In the genomic region with DNA sequence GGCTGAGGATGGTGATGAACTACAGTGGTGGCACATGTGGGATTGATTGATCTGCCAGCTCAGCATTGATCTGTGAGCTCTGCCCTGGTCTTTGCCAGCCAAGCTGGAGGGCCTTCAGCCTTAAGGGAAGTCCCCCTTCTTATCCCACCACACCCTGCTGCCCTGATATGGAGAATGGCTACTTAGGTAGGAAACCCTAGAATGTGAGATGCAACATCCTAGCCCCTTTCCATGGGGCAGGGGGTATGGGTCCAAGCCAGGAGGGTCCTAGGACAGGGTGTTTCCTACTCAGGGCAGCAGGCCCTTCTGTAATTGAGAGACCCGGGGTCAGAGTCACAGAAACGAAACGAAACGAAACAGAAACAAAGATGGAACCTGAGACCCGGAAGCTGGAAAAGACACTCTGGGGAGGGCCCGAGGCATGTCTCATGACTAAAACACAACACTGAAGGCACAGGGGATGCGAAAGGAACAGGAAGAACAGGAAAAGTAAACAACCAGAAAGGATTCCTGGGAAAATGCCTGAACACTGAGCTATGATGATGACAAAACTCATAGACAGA, we compare ENCODE assay signal across 12 cellular contexts. TPM values are rescaled to one million over a fixed set of nuclear protein-coding genes. Genes with fewer than 3 reads are reported as not detected.
DNase-seq lines count a peak whose midpoint lies in the region; ATAC-seq and TF ChIP-seq lines count a peak whose summit lies in the region.
"Had no signal": no experiment of that assay in that cellular context is flagged by ENCODE, and none has a peak within 500 bp of the region (broad histone marks: within the 10 kb centered on the region; RNA-seq: fewer than 3 reads in every experiment).

No MANE protein-coding gene starts in this region.

- H4K8ac ChIP-seq in IMR-90 (ENCODE audit: low read depth in 2 of 2, low read length in 2 of 2) = peak overlapping the region; percentile 82 to 94; a peak in 3 of 4 replicates

- TF ChIP-seq RAD21 in IMR-90 (IDR thresholded peaks at IDR 0.05; ENCODE audit: low read length) = no peak

- H3K9me3 ChIP-seq in IMR-90 (ENCODE audit: control insufficient read depth, insufficient read depth, low read length) (no peaks in the 10 kb centered on the region), breast epithelium (no peaks in the 10 kb centered on the region), mucosa of descending colon (no peaks in the 10 kb centered on the region)

- WGBS in IMR-90 (ENCODE audit: extremely low coverage in 2 of 2, insufficient read length in 1 of 2), 2 experiments = 68% methylated on average over 4 of the region's 7 CpGs; no CpG with 5 or more reads in 1 of the 2 experiments

- peak overlapping the region; percentile 43; the same call in 1 of the 2 replicates for H2BK20ac ChIP-seq in IMR-90 (ENCODE audit: low read depth, low read length)

- peak overlapping the region; percentile 83 for H3K4ac ChIP-seq in IMR-90 (ENCODE audit: low read depth, low read length)

- intact Hi-C loops in IMR-90 (cut with micrococcal nuclease) = no loop called here
- intact Hi-C loops in breast epithelium (cut with DNase I; ENCODE audit: low total_unique reads) = no loop called here
- intact Hi-C loops in mucosa of descending colon (cut with DNase I, micrococcal nuclease) = no loop called here

- H3K9ac ChIP-seq in IMR-90 (ENCODE audit: low read depth, low read length) = no peak overlapping the region

- H3K4me1 ChIP-seq in IMR-90 (ENCODE audit: control insufficient read depth, insufficient read depth, low read length) = peaks cover 18% of the 10 kb centered on the region
- H3K4me1 ChIP-seq in breast epithelium = no peaks in the 10 kb centered on the region
- H3K4me1 ChIP-seq in mucosa of descending colon (ENCODE audit: low read depth) = peaks cover 13% of the 10 kb centered on the region

- H3K23ac ChIP-seq in IMR-90 (ENCODE audit: low read depth, low read length) = peak overlapping the region; percentile 11; the same call in 1 of the 2 replicates

- no peak overlapping the region for H3K56ac ChIP-seq in IMR-90 (ENCODE audit: extremely low read depth, insufficient read depth, low read length)

- H3K4me2 ChIP-seq in IMR-90 (ENCODE audit: low read depth, low read length) = peak overlapping the region; percentile 47

- CTCF ChIA-PET in IMR-90 (lab: Yijun Ruan, JAX) = no interaction called here

- H2AK5ac ChIP-seq in IMR-90 (ENCODE audit: low read depth, low read length) = peak overlapping the region; percentile 49; the same call in 1 of the 2 replicates

- H4K20me1 ChIP-seq in IMR-90 (ENCODE audit: insufficient read depth, low read length) = no peaks in the 10 kb centered on the region

- peak overlapping the region; percentile 86 for H4K5ac ChIP-seq in IMR-90 (ENCODE audit: low read depth, low read length)

- ATAC-seq in IMR-90 (ENCODE audit: low read depth) = peak; percentile 43
- ATAC-seq in mucosa of descending colon = peak; percentile 31
- no peak for ATAC-seq in GM18907 (IDR thresholded peaks at IDR 0.05; ENCODE audit: unreplicated experiment)
- no peak for ATAC-seq in HG02973 (IDR thresholded peaks at IDR 0.05; ENCODE audit: unreplicated experiment)
- ATAC-seq in HG03354 (IDR thresholded peaks at IDR 0.05; ENCODE audit: poor library complexity, severe bottlenecking, unreplicated experiment) = no peak

- peak overlapping the region; percentile 53 for H4K91ac ChIP-seq in IMR-90 (ENCODE audit: insufficient read depth, low read depth, low read length)

- H3K79me1 ChIP-seq in IMR-90 (ENCODE audit: low read depth in 1 of 2, low read length in 2 of 2) = no peaks in the 10 kb centered on the region

- DNase-seq in A172 (ENCODE audit: low spot score) (peak; percentile 68), IMR-90 (peak; percentile 84), breast epithelium (ENCODE audit: low spot score in 2 of 2) (no peak), mucosa of descending colon (peak in 1 of 3 donors; percentile 17), NCI-H345 (lab: John Stamatoyannopoulos, UW) (no peak)
- DNase-seq: CD4-positive, CD25-positive, alpha-beta regulatory T cell; endodermal cell; NCI-H446 treated with DMSO at 0.1 percent for 48 hours; substantia nigra had no signal

- in situ Hi-C loops in IMR-90 (cut with MboI; ENCODE audit: low sequenced_read_pairs) = no loop called here

- no peaks in the 10 kb centered on the region for H3K36me3 ChIP-seq in IMR-90 (ENCODE audit: control insufficient read depth, insufficient read depth, low read length)
- H3K36me3 ChIP-seq in breast epithelium = no peaks in the 10 kb centered on the region
- no peaks in the 10 kb centered on the region for H3K36me3 ChIP-seq in mucosa of descending colon (ENCODE audit: low read depth)

- dilution Hi-C loops in IMR-90 (cut with HindIII; ENCODE audit: low sequenced_read_pairs, unreplicated experiment) = no loop called here

- peak overlapping the region; percentile 29; the same call in 2 of the 3 replicates for H2BK15ac ChIP-seq in IMR-90 (ENCODE audit: low read depth, low read length)

- peak overlapping the region; percentile 31 for H2AK9ac ChIP-seq in IMR-90 (replicated peaks; ENCODE audit: low read depth, low read length, poor library complexity)

- POLR2A ChIA-PET in IMR-90 (lab: Charles Lee; ENCODE audit: unreplicated experiment) = no interaction called here

- peaks cover 8% of the 10 kb centered on the region for H3K9me1 ChIP-seq in IMR-90 (ENCODE audit: insufficient read depth, low read length)

- TF ChIP-seq CTCF in IMR-90 (conservative IDR thresholded peaks at IDR 0.05; ENCODE audit: low read depth, low read length) = no peak
- no peak for TF ChIP-seq CTCF in breast epithelium (IDR thresholded peaks at IDR 0.05)
- TF ChIP-seq CTCF in mucosa of descending colon (IDR thresholded peaks at IDR 0.05) = no peak

- TF ChIP-seq POLR2A in IMR-90 (IDR thresholded peaks at IDR 0.05; ENCODE audit: low read depth, low read length) (no peak), breast epithelium (IDR thresholded peaks at IDR 0.05) (no peak)

- H2BK5ac ChIP-seq in IMR-90 (ENCODE audit: low read depth, low read length, poor library complexity, severe bottlenecking) = peak overlapping the region; percentile 17

- H3K14ac ChIP-seq in IMR-90 (replicated peaks; ENCODE audit: low read depth, low read length) = peak overlapping the region; percentile 70

- H3K27ac ChIP-seq in IMR-90 (ENCODE audit: insufficient read depth, low read length) = no peak overlapping the region
- peak overlapping the region in 1 of 2 donors; percentile 63 for H3K27ac ChIP-seq in breast epithelium

- peak overlapping the region; percentile 22; the same call in 1 of the 2 replicates for H3K18ac ChIP-seq in IMR-90 (ENCODE audit: low read depth, low read length)

- no TSS peak for BruUV-seq in IMR-90 (replicated peaks; lab: Mats Ljungman, UMichigan)

- peak overlapping the region; percentile 13; the same call in 1 of the 2 replicates for H3K4me3 ChIP-seq in IMR-90 (ENCODE audit: insufficient read depth, low read depth, low read length)
- H3K4me3 ChIP-seq in breast epithelium = peak overlapping the region in 2 of 3 donors; percentile 9 to 54
- H3K4me3 ChIP-seq in mucosa of descending colon = no peak overlapping the region

- H2BK120ac ChIP-seq in IMR-90 (ENCODE audit: low read depth, low read length) = peak overlapping the region; percentile 48

- H3K27me3 ChIP-seq in IMR-90 (ENCODE audit: control insufficient read depth, insufficient read depth, low read length) = no peaks in the 10 kb centered on the region
- H3K27me3 ChIP-seq in breast epithelium = no peaks in the 10 kb centered on the region

- H2AFZ ChIP-seq in IMR-90 (replicated peaks; ENCODE audit: low read length, poor library complexity) = peak overlapping the region; percentile 86

TF ChIP-seq in IMR-90, 13 proteins besides CTCF, POLR2A, EP300 and RAD21:
- TF ChIP-seq MAZ (IDR thresholded peaks at IDR 0.05; ENCODE audit: borderline replicate concordance, low read depth, low read length) = peak; percentile 10; the same call in 1 of the 2 replicates
- TF ChIP-seq CHD1 (IDR thresholded peaks at IDR 0.05; ENCODE audit: low read depth, low read length) = no peak

RNA-seq across cellular contexts. Expression of gene SULT1C2, which starts 16.9 kb away (rescaled TPM):
- total RNA-seq in A172 (2014; rRNA removed; shearing (Covaris generic)) = 0.29 TPM in 1 of 2 replicates, not detected in the other
- total RNA-seq in IMR-90 (2012; rRNA removed) = not detected in 2 replicates
- 0.09 TPM in 1 of 2 replicates, not detected in the other for polyA plus RNA-seq in IMR-90 (2012; rRNA removed)
- 0.02 TPM in 1 of 2 replicates, not detected in the other for polyA plus RNA-seq in IMR-90 (2012; cell fraction: cytosol; rRNA removed)
- 0.01 and 0.09 TPM in 2 replicates for polyA plus RNA-seq in IMR-90 (2012; cell fraction: nucleus; rRNA removed; ENCODE audit: low replicate concordance)
- 1 to 10 TPM in 2 of 3 donors, not detected in 1; 1.2 to 1.9 TPM for total RNA-seq in breast epithelium
- 10 to 100 TPM in 1 of 3 donors, under 1 TPM in 1, not detected in 1; 0.52 to 10.5 TPM for total RNA-seq in mucosa of descending colon
- total RNA-seq: CD4-positive, CD25-positive, alpha-beta regulatory T cell had no signal
- polyA plus RNA-seq: CD4-positive, CD25-positive, alpha-beta regulatory T cell had no signal

RNA-seq across cellular contexts. Expression of gene SULT1C3, which starts 32.0 kb away (rescaled TPM):
- total RNA-seq in A172 (2014; rRNA removed; shearing (Covaris generic)) = not detected in 2 replicates
- total RNA-seq in IMR-90 (2012; rRNA removed) = not detected in 2 replicates
- polyA plus RNA-seq in IMR-90 (2012; rRNA removed) = not detected in 2 replicates
- polyA plus RNA-seq in IMR-90 (2012; cell fraction: cytosol; rRNA removed) = not detected in 2 replicates
- not detected in 2 replicates for polyA plus RNA-seq in IMR-90 (2012; cell fraction: nucleus; rRNA removed; ENCODE audit: low replicate concordance)
- total RNA-seq in breast epithelium = 1 to 10 TPM in 1 of 3 donors, under 1 TPM in 1, not detected in 1; 0.66 to 2.0 TPM
- total RNA-seq in mucosa of descending colon = under 1 TPM in 1 of 3 donors, not detected in 2; 0.34 TPM
- total RNA-seq: CD4-positive, CD25-positive, alpha-beta regulatory T cell; endodermal cell had no signal
- polyA plus RNA-seq: CD4-positive, CD25-positive, alpha-beta regulatory T cell had no signal

Comparison
In these comparisons a context has a peak if more than half of its experiments do, and no peak if none do; other contexts are left out.
1. DNase-seq: peak in A172 (single experiment) and IMR-90 (single experiment); none in breast epithelium (0 of 2) and NCI-H345 (single experiment).
2. ATAC-seq: peak in IMR-90 (single experiment) and mucosa of descending colon (single experiment); none in GM18907 (single experiment), HG02973 (single experiment) and HG03354 (single experiment).